10 cellular contexts compared by ENCODE assay signal in genomic region chr10:73653701-73654100, GRCh38. TPM values are rescaled to one million over a fixed set of nuclear protein-coding genes. Genes with fewer than 3 reads are reported as not detected.
DNase-seq lines count a peak whose midpoint lies in the region; ATAC-seq, FAIRE-seq and TF ChIP-seq lines count a peak whose summit lies in the region.
"Had no signal": no experiment of that assay in that cellular context is flagged by ENCODE, and none has a peak within 500 bp of the region (broad histone marks: within the 10 kb centered on the region; RNA-seq: fewer than 3 reads in every experiment).

No MANE protein-coding gene starts in this region.

- TF ChIP-seq POLR2A in K562 (conservative IDR thresholded peaks at IDR 0.05), result no peak

- H3K9ac ChIP-seq in K562 (ENCODE audit: insufficient read depth in 1 of 2, low read depth in 2 of 2, low read length in 2 of 2), result no peak overlapping the region

- no peaks in the 10 kb centered on the region for H3K9me1 ChIP-seq in K562 (ENCODE audit: control insufficient read depth, insufficient read depth, low read length)

- POLR2A ChIA-PET in K562 (lab: Yijun Ruan, JAX), result interaction anchor here (0.6 to 1.1 kb wide), 7 partner anchors 25 to 422 kb away, joined by 3 to 4 read pairs (median 3); partner anchors contain the start of gene DNAJC9

- peak; percentile 90 for FAIRE-seq in K562 (lab: Jason Lieb, UNC)
- FAIRE-seq: small intestine had no signal

- peak; percentile 88 to 94 for TF ChIP-seq RAD21 in K562 (CRISPR knock-in tag; conservative IDR thresholded peaks at IDR 0.05 in 1 of 2, IDR thresholded peaks at IDR 0.05 in 1 of 2)

- H3K27me3 ChIP-seq in K562 (ENCODE audit: control insufficient read depth in 2 of 2, insufficient read depth in 2 of 2, low read length in 2 of 2) (no peaks in the 10 kb centered on the region), osteoblast (ENCODE audit: insufficient read depth, low read length) (no peaks in the 10 kb centered on the region)
- H3K27me3 ChIP-seq: SJSA1 had no signal

- H4K20me1 ChIP-seq in K562 (replicated peaks; ENCODE audit: control insufficient read depth, insufficient read depth, low read length) (no peaks in the 10 kb centered on the region), osteoblast (ENCODE audit: insufficient read depth, low read length) (no peaks in the 10 kb centered on the region)

- H3K4me2 ChIP-seq in K562 (ENCODE audit: insufficient read depth, low read length) (no peak overlapping the region), osteoblast (ENCODE audit: insufficient read depth, low read length) (no peak overlapping the region)

- no peak overlapping the region for H3K4me3 ChIP-seq in K562
- H3K4me3 ChIP-seq in osteoblast (ENCODE audit: insufficient read depth, low read length), result no peak overlapping the region
- H3K4me3 ChIP-seq: SJSA1, thoracic aorta had no signal

- DNase-seq in NCI-H226, result peak; percentile 68
- peak in 3 of 4 experiments; percentile 17 to 81 (median 79) for DNase-seq in K562 (ENCODE audit: extremely low read depth in 1 of 4, low spot score in 3 of 4)
- DNase-seq in osteoblast (ENCODE audit: insufficient read length, low spot score, missing footprints), result peak; percentile 56
- DNase-seq in left lobe of liver (ENCODE audit: low spot score), result no peak
- DNase-seq: small intestine had no signal

- BruUV-seq in K562 (replicated peaks; lab: Mats Ljungman, UMichigan), result no TSS peak

- in situ Hi-C loops in K562 (cut with MboI), result loop anchor here (10.0 kb wide), 1 partner anchor 121 kb away; a partner anchor contains a TSS

- H2AFZ ChIP-seq in K562 (ENCODE audit: low read depth, low read length), result peak overlapping the region; percentile 58; the same call in 1 of the 2 replicates
- H2AFZ ChIP-seq in osteoblast (ENCODE audit: low read length), result no peak overlapping the region

- H3K9me3 ChIP-seq in K562 (replicated peaks; ENCODE audit: control insufficient read depth, insufficient read depth, low read depth, low read length), result no peaks in the 10 kb centered on the region
- H3K9me3 ChIP-seq in osteoblast (ENCODE audit: low read depth, low read length), result no peaks in the 10 kb centered on the region
- H3K9me3 ChIP-seq: SJSA1, thoracic aorta had no signal

- CTCF ChIA-PET in K562 (lab: Yijun Ruan, JAX; ENCODE audit: low intra/inter-chr PET ratio), result interaction anchor here (0.5 to 0.7 kb wide), 3 partner anchors 179 to 616 kb away, joined by 3 to 4 read pairs (median 4); no protein-coding TSS in a partner anchor

- TF ChIP-seq EP300 in K562 (IDR thresholded peaks at IDR 0.05; ENCODE audit: low read length), result peak; percentile 21; the same call in 1 of the 2 replicates

- 16% methylated on average over 3 of the region's 3 CpGs for WGBS in K562 (ENCODE audit: insufficient coverage, low coverage, missing lambda C conversion rate)

- peaks cover 26 to 52% of the 10 kb centered on the region in 2 experiments for H3K4me1 ChIP-seq in K562 (replicated peaks in 1 of 2; ENCODE audit: control insufficient read depth in 2 of 2, insufficient read depth in 2 of 2, low read length in 2 of 2)
- H3K4me1 ChIP-seq in osteoblast (ENCODE audit: insufficient read depth, low read length), result peaks cover 24% of the 10 kb centered on the region

- H3K36me3 ChIP-seq in K562 (ENCODE audit: control insufficient read depth, insufficient read depth, low read length) (no peaks in the 10 kb centered on the region), osteoblast (ENCODE audit: insufficient read depth, low read length) (no peaks in the 10 kb centered on the region)
- H3K36me3 ChIP-seq: SJSA1, thoracic aorta had no signal

- intact Hi-C loops in K562 (cut with micrococcal nuclease), result loop anchor here (1.0 to 5.0 kb wide), 3 partner anchors 89 to 225 kb away; partner anchors contain the start of gene SEC24C

- peak; percentile 85 for ATAC-seq in K562
- no peak for ATAC-seq in GM18907 (IDR thresholded peaks at IDR 0.05; ENCODE audit: unreplicated experiment)
- ATAC-seq in left lobe of liver, result no peak
- no peak for ATAC-seq in GM21390 (IDR thresholded peaks at IDR 0.05; ENCODE audit: unreplicated experiment)

- H3K79me2 ChIP-seq in K562 (ENCODE audit: control insufficient read depth, insufficient read depth, low read length), result no peaks in the 10 kb centered on the region
- no peaks in the 10 kb centered on the region for H3K79me2 ChIP-seq in osteoblast (ENCODE audit: insufficient read depth, low read length)

- no peak overlapping the region for H3K27ac ChIP-seq in K562 (ENCODE audit: extremely low read depth, low read depth, low read length)
- no peak overlapping the region for H3K27ac ChIP-seq in osteoblast (ENCODE audit: low read depth, low read length)
- H3K27ac ChIP-seq: SJSA1, thoracic aorta had no signal

- TF ChIP-seq CTCF in GM12873 (IDR thresholded peaks at IDR 0.05; ENCODE audit: insufficient read depth, low read depth, low read length, missing control alignments) (peak; percentile 37), K562 (IDR thresholded peaks at IDR 0.05 in 2 of 3, conservative IDR thresholded peaks at IDR 0.05 in 1 of 3; ENCODE audit: insufficient read depth in 2 of 3, low read depth in 1 of 3, low read length in 3 of 3) (peak; percentile 80 to 91 (median 82)), osteoblast (IDR thresholded peaks at IDR 0.05; ENCODE audit: extremely low read depth, low read depth, low read length) (peak; percentile 28)

TF ChIP-seq in K562, 482 proteins besides CTCF, POLR2A, EP300 and RAD21 (continues in another document):
- TF ChIP-seq ZNF79 (CRISPR knock-in tag; IDR thresholded peaks at IDR 0.05; ENCODE audit: low read depth) (no peak), SMARCB1 (IDR thresholded peaks at IDR 0.05; ENCODE audit: insufficient read length, low read depth) (no peak)

RNA-seq across cellular contexts. Expression of gene SYNPO2L, which starts 2.1 kb away (rescaled TPM):
- total RNA-seq in K562 (2011; cell fraction: chromatin; rRNA removed; ENCODE audit: low replicate concordance), result 0.09 TPM in 2 replicates
- total RNA-seq in K562 (2011; cell fraction: nucleolus; rRNA removed), result 0.17 TPM in 1 of 2 replicates, not detected in the other
- total RNA-seq in K562 (2011; cell fraction: nucleoplasm; rRNA removed), result 0.15 TPM in 1 of 2 replicates, not detected in the other
- total RNA-seq in K562 (2014; rRNA removed), result 0.04 TPM in 1 of 2 replicates, not detected in the other
- not detected in 2 replicates for total RNA-seq in K562 (2014; rRNA removed; fragmentation: Illumina TruSeq; extraction: Trizol)
- not detected in 2 replicates for total RNA-seq in K562 (2015; rRNA removed; fragmentation: Illumina TruSeq; extraction: Trizol)
- 0.07 TPM in 1 of 2 replicates, not detected in the other for total RNA-seq in K562 (2021)
- polyA plus RNA-seq in K562 (2011; rRNA removed), result 0.03 TPM in 1 of 2 replicates, not detected in the other
- not detected in 2 replicates for polyA plus RNA-seq in K562 (2011; cell fraction: cytosol; rRNA removed)
- not detected in 2 replicates for polyA plus RNA-seq in K562 (2011; cell fraction: nucleus; rRNA removed)
- polyA plus RNA-seq in K562 (2012), result 0.04 and 0.08 TPM in 2 replicates
- polyA plus RNA-seq in K562 (2014; fragmentation: Illumina TruSeq; extraction: Trizol), result 0.03 and 0.07 TPM in 2 replicates
- polyA plus RNA-seq in K562 (2014; fragmentation: Nextera tagmentation; extraction: Ambion mirVana), result not detected
- not detected in 2 replicates for polyA plus RNA-seq in K562 (2014; rRNA removed)
- polyA minus RNA-seq in K562 (2011; rRNA and poly(A)+ RNA removed), result not detected in 2 replicates
- polyA minus RNA-seq in K562 (2011; cell fraction: cytosol; rRNA and poly(A)+ RNA removed), result not detected in 2 replicates
- not detected in 2 replicates for polyA minus RNA-seq in K562 (2011; cell fraction: nucleus; rRNA and poly(A)+ RNA removed)
- total RNA-seq in osteoblast, result under 0.01 TPM in 1 of 2 replicates, not detected in the other
- total RNA-seq in left lobe of liver, result not detected
- total RNA-seq: SJSA1, thoracic aorta had no signal

RNA-seq across cellular contexts. Expression of gene MYOZ1, which starts 12.4 kb away (rescaled TPM):
- total RNA-seq in K562 (2011; cell fraction: chromatin; rRNA removed; ENCODE audit: low replicate concordance), result not detected in 2 replicates
- total RNA-seq in K562 (2011; cell fraction: nucleolus; rRNA removed), result not detected in 2 replicates
- not detected in 2 replicates for total RNA-seq in K562 (2011; cell fraction: nucleoplasm; rRNA removed)
- total RNA-seq in K562 (2014; rRNA removed) (not detected in 2 replicates), K562 (2014; rRNA removed; fragmentation: Illumina TruSeq; extraction: Trizol) (not detected in 2 replicates), K562 (2015; rRNA removed; fragmentation: Illumina TruSeq; extraction: Trizol) (0.18 and 0.23 TPM in 2 replicates), K562 (2021) (not detected in 2 replicates), osteoblast (not detected in 2 replicates), left lobe of liver (not detected)
- polyA plus RNA-seq in K562 (2011; rRNA removed) (0.06 and 0.09 TPM in 2 replicates), K562 (2014; fragmentation: Illumina TruSeq; extraction: Trizol) (0.10 TPM in 1 of 2 replicates, not detected in the other), K562 (2014; fragmentation: Nextera tagmentation; extraction: Ambion mirVana) (under 1 TPM in 1 of 2 experiments, not detected in 1; 0.03 TPM), K562 (2014; rRNA removed) (0.09 and 0.11 TPM in 2 replicates)
- 0.13 TPM in 1 of 2 replicates, not detected in the other for polyA plus RNA-seq in K562 (2011; cell fraction: cytosol; rRNA removed)
- not detected in 2 replicates for polyA plus RNA-seq in K562 (2011; cell fraction: nucleus; rRNA removed)
- polyA plus RNA-seq in K562 (2012), result 0.07 and 0.19 TPM in 2 replicates
- not detected in 2 replicates for polyA minus RNA-seq in K562 (2011; rRNA and poly(A)+ RNA removed)
- not detected in 2 replicates for polyA minus RNA-seq in K562 (2011; cell fraction: cytosol; rRNA and poly(A)+ RNA removed)
- not detected in 2 replicates for polyA minus RNA-seq in K562 (2011; cell fraction: nucleus; rRNA and poly(A)+ RNA removed)
- total RNA-seq: SJSA1 had no signal

RNA-seq across cellular contexts. Expression of gene AGAP5, which starts 44.2 kb away (rescaled TPM):
- total RNA-seq in K562 (2011; cell fraction: chromatin; rRNA removed; ENCODE audit: low replicate concordance), result 22.4 and 44.9 TPM in 2 replicates
- total RNA-seq in K562 (2011; cell fraction: nucleolus; rRNA removed), result 12.0 and 15.7 TPM in 2 replicates
- 23.0 and 30.7 TPM in 2 replicates for total RNA-seq in K562 (2011; cell fraction: nucleoplasm; rRNA removed)
- total RNA-seq in K562 (2014; rRNA removed) (1.2 and 3.5 TPM in 2 replicates), K562 (2014; rRNA removed; fragmentation: Illumina TruSeq; extraction: Trizol) (3.7 and 5.3 TPM in 2 replicates), K562 (2015; rRNA removed; fragmentation: Illumina TruSeq; extraction: Trizol) (6.1 and 6.2 TPM in 2 replicates), K562 (2021) (5.1 and 5.6 TPM in 2 replicates), osteoblast (3.5 and 4.0 TPM in 2 replicates), left lobe of liver (6.6 TPM)
- polyA plus RNA-seq in K562 (2011; rRNA removed) (7.5 and 10.1 TPM in 2 replicates), K562 (2014; fragmentation: Illumina TruSeq; extraction: Trizol) (5.4 and 7.0 TPM in 2 replicates), K562 (2014; fragmentation: Nextera tagmentation; extraction: Ambion mirVana) (under 1 TPM; 0.32 to 0.66 TPM), K562 (2014; rRNA removed) (5.0 and 6.8 TPM in 2 replicates)
- polyA plus RNA-seq in K562 (2011; cell fraction: cytosol; rRNA removed), result 4.1 and 5.4 TPM in 2 replicates
- polyA plus RNA-seq in K562 (2011; cell fraction: nucleus; rRNA removed), result 35.9 and 45.0 TPM in 2 replicates
- polyA plus RNA-seq in K562 (2012), result 3.9 and 9.2 TPM in 2 replicates
- 5.3 and 5.7 TPM in 2 replicates for polyA minus RNA-seq in K562 (2011; rRNA and poly(A)+ RNA removed)
- polyA minus RNA-seq in K562 (2011; cell fraction: cytosol; rRNA and poly(A)+ RNA removed), result 1.2 and 2.4 TPM in 2 replicates
- 4.8 and 9.8 TPM in 2 replicates for polyA minus RNA-seq in K562 (2011; cell fraction: nucleus; rRNA and poly(A)+ RNA removed)

Comparison
In these comparisons a context has a peak if more than half of its experiments do, and no peak if none do; other contexts are left out.
1. CTCF ChIP-seq: peak in every context shown above with its lines; median percentile 82 in K562; 37 in GM12873; 28 in osteoblast.